In genomic region chr2:32484907-32485306, GRCh38 we compare ENCODE assay signal across 8 cellular contexts.
DNase-seq lines count a peak whose midpoint lies in the region; ATAC-seq and TF ChIP-seq lines count a peak whose summit lies in the region.

No MANE protein-coding gene starts in this region.

- no peak overlapping the region for H3K4me3 ChIP-seq in AG10803 (ENCODE audit: low read length)
- no peak overlapping the region for H3K4me3 ChIP-seq in mesendoderm (ENCODE audit: low read length)
- H3K4me3 ChIP-seq in GM23338: no peak overlapping the region

- H3K23ac ChIP-seq in mesendoderm (ENCODE audit: low read length): no peak overlapping the region

- no peak overlapping the region for H3K4me3 Mint-ChIP-seq in GM23338

- H3K4me2 ChIP-seq in mesendoderm (ENCODE audit: low read length) (no peak overlapping the region), GM23338 (no peak overlapping the region)

- H2BK15ac ChIP-seq in mesendoderm (replicated peaks; ENCODE audit: low read depth): no peak overlapping the region

- H3K27me3 Mint-ChIP-seq in GM23338 (ENCODE audit: insufficient read depth, low read depth, poor library complexity): no peaks in the 10 kb centered on the region

- no peak overlapping the region for H3K27ac Mint-ChIP-seq in GM23338

- H3K27me3 ChIP-seq in mesendoderm (ENCODE audit: insufficient read depth, low read length, poor library complexity) (no peaks in the 10 kb centered on the region), GM23338 (ENCODE audit: insufficient read depth) (no peaks in the 10 kb centered on the region)

- TF ChIP-seq CTCF in AG10803 (conservative IDR thresholded peaks at IDR 0.05; ENCODE audit: low read length) (no peak), GM23338 (conservative IDR thresholded peaks at IDR 0.05; ENCODE audit: low read depth in 2 of 2) (no peak)

- no peak overlapping the region for H2BK5ac ChIP-seq in mesendoderm (ENCODE audit: low read length)

- DNase-seq in AG10803 (ENCODE audit: low read depth) (peak; percentile 97), Kasumi-1 (lab: John Stamatoyannopoulos, UW) (peak; percentile 73 to 74), amniotic epithelial cell (ENCODE audit: low read depth) (peak; percentile 97), left lobe of liver (ENCODE audit: low spot score) (no peak), NCI-H128 (lab: John Stamatoyannopoulos, UW; ENCODE audit: unreplicated experiment) (no peak), NCI-H524 (lab: John Stamatoyannopoulos, UW) (no peak), mesendoderm (no peak), GM23338 (ENCODE audit: low spot score) (no peak)

- H3K27ac ChIP-seq in mesendoderm (ENCODE audit: low read depth, low read length) (no peak overlapping the region), GM23338 (ENCODE audit: low read depth) (no peak overlapping the region)

- peak; percentile 18 for ATAC-seq in left lobe of liver
- ATAC-seq in GM23338: no peak

- no peaks in the 10 kb centered on the region for H3K79me1 ChIP-seq in mesendoderm (ENCODE audit: low read length)

- H3K9me2 ChIP-seq in GM23338 (ENCODE audit: insufficient read depth): no peaks in the 10 kb centered on the region

- no peak overlapping the region for H2AK5ac ChIP-seq in mesendoderm (ENCODE audit: low read length)

- no peaks in the 10 kb centered on the region for H3F3A ChIP-seq in GM23338 (replicated peaks; ENCODE audit: low read depth)

- no CpG with 5 or more reads among the region's 4 CpGs for WGBS in mesendoderm (ENCODE audit: extremely low coverage, insufficient coverage, low lambda C conversion rate)

- H4K20me1 ChIP-seq in GM23338 (replicated peaks; ENCODE audit: insufficient read depth): no peaks in the 10 kb centered on the region

- H4K5ac ChIP-seq in mesendoderm (ENCODE audit: low read length): no peak overlapping the region

- no peak overlapping the region for H3K18ac ChIP-seq in mesendoderm (ENCODE audit: low read length)

- H3K4me1 Mint-ChIP-seq in GM23338: no peaks in the 10 kb centered on the region

- H2AFZ ChIP-seq in GM23338: no peak overlapping the region

- H4K8ac ChIP-seq in mesendoderm (ENCODE audit: low read depth, low read length): no peak overlapping the region

- no peak overlapping the region for H2BK120ac ChIP-seq in mesendoderm (ENCODE audit: low read depth, low read length)

- no peak overlapping the region for H3K9ac ChIP-seq in mesendoderm (ENCODE audit: low read length)

- H3K4me1 ChIP-seq in mesendoderm (ENCODE audit: control insufficient read depth, low read depth, low read length) (no peaks in the 10 kb centered on the region), GM23338 (ENCODE audit: insufficient read depth) (no peaks in the 10 kb centered on the region)

- no peak overlapping the region for H3K4ac ChIP-seq in mesendoderm (ENCODE audit: low read depth, low read length)

- H3K36me3 Mint-ChIP-seq in GM23338 (ENCODE audit: low read depth): peaks cover 44% of the 10 kb centered on the region

- no peak overlapping the region for H3K56ac ChIP-seq in mesendoderm (ENCODE audit: low read length)

- H3K79me2 ChIP-seq in mesendoderm (ENCODE audit: control insufficient read depth, insufficient read depth, low read length) (no peaks in the 10 kb centered on the region), GM23338 (replicated peaks; ENCODE audit: insufficient read depth) (no peaks in the 10 kb centered on the region; the same call in 1 of the 2 replicates)

- no peaks in the 10 kb centered on the region for H3K9me3 Mint-ChIP-seq in GM23338

- peaks cover 2% of the 10 kb centered on the region for H3K36me3 ChIP-seq in mesendoderm (ENCODE audit: control insufficient read depth, insufficient read depth, low read length)
- peaks cover 38% of the 10 kb centered on the region for H3K36me3 ChIP-seq in GM23338 (ENCODE audit: insufficient read depth)

TF ChIP-seq in GM23338, 12 proteins besides CTCF, POLR2A, EP300 and RAD21:
- no peak for TF ChIP-seq ETS1 (IDR thresholded peaks at IDR 0.05)
- no peak for TF ChIP-seq NANOG (IDR thresholded peaks at IDR 0.05; ENCODE audit: borderline replicate concordance)
- no peak for TF ChIP-seq REST (IDR thresholded peaks at IDR 0.05; ENCODE audit: unreplicated experiment)
- no peak for TF ChIP-seq ZNF114 (CRISPR knock-in tag; IDR thresholded peaks at IDR 0.05)

Comparison
In these comparisons a context has a peak if more than half of its experiments do, and no peak if none do; other contexts are left out.
1. DNase-seq: peak in AG10803 (single experiment), Kasumi-1 (2 of 2) and amniotic epithelial cell (single experiment); none in left lobe of liver (single experiment), NCI-H128 (single experiment), NCI-H524 (0 of 2), mesendoderm (single experiment) and GM23338 (single experiment).